Comparison of ENCODE assay signal across 19 cellular contexts in genomic region chr16:88739975-88740726, GRCh38. TPM values are rescaled to one million over a fixed set of nuclear protein-coding genes. Genes with fewer than 3 reads are reported as not detected.
DNase-seq lines count a peak whose midpoint lies in the region; ATAC-seq, FAIRE-seq and TF ChIP-seq lines count a peak whose summit lies in the region.
"Had no signal": no experiment of that assay in that cellular context is flagged by ENCODE, and none has a peak within 500 bp of the region (broad histone marks: within the 10 kb centered on the region; RNA-seq: fewer than 3 reads in every experiment).

No MANE protein-coding gene starts in this region.

- H3K27me3 Mint-ChIP-seq in activated naive CD4-positive, alpha-beta T cell treated with anti-CD3 and anti-CD28 coated beads, Interleukin-2, amount 10 ng/mL, durations not matched to agents 7 days and 5 days: no peaks in the 10 kb centered on the region
- H3K27me3 Mint-ChIP-seq: IgD-negative memory B cell had no signal

- H3K4me1 Mint-ChIP-seq in activated naive CD4-positive, alpha-beta T cell treated with anti-CD3 and anti-CD28 coated beads, Interleukin-2, amount 10 ng/mL, durations not matched to agents 7 days and 5 days: peaks cover 20% of the 10 kb centered on the region

- intact Hi-C loops in K562 (cut with micrococcal nuclease): no loop called here

- CTCF ChIA-PET in activated naive CD4-positive, alpha-beta T cell treated with anti-CD3 and anti-CD28 coated beads, Interleukin-2, amount 10 ng/mL, durations not matched to agents 7 days and 5 days (lab: Charles Lee): interaction anchor here (1.0 to 2.4 kb wide), 3 partner anchors 13 to 41 kb away, joined by 3 to 6 read pairs (median 4); no protein-coding TSS in a partner anchor
- CTCF ChIA-PET in HEK293 (lab: Yijun Ruan, JAX) (interaction anchor here (1.1 to 1.5 kb wide), 2 partner anchors 20 to 44 kb away, joined by 3 read pairs; no protein-coding TSS in a partner anchor), K562 (lab: Yijun Ruan, JAX; ENCODE audit: low intra/inter-chr PET ratio) (interaction anchor here (1.6 kb wide), 1 partner anchor 45 kb away, joined by 5 read pairs; the partner anchor contains the start of gene PIEZO1)

- TF ChIP-seq POLR2A in K562 (conservative IDR thresholded peaks at IDR 0.05): no peak; the same call in 1 of the 2 replicates

- H3K9me3 Mint-ChIP-seq in activated naive CD4-positive, alpha-beta T cell treated with anti-CD3 and anti-CD28 coated beads, Interleukin-2, amount 10 ng/mL, durations not matched to agents 7 days and 5 days: no peaks in the 10 kb centered on the region
- H3K9me3 Mint-ChIP-seq: CD8-positive, alpha-beta T cell; IgD-negative memory B cell had no signal

- H3K27ac ChIP-seq in HEK293 (ENCODE audit: extremely low read depth, low read depth, low read length) (no peak overlapping the region), K562 (ENCODE audit: extremely low read depth, low read depth, low read length) (no peak overlapping the region)
- H3K27ac ChIP-seq: A549 had no signal

- peaks cover 10% of the 10 kb centered on the region for H3K36me3 Mint-ChIP-seq in activated naive CD4-positive, alpha-beta T cell treated with anti-CD3 and anti-CD28 coated beads, Interleukin-2, amount 10 ng/mL, durations not matched to agents 7 days and 5 days

- H3K9me3 ChIP-seq in HEK293 (ENCODE audit: control insufficient read depth, insufficient read depth, low read depth, low read length) (no peaks in the 10 kb centered on the region), K562 (replicated peaks; ENCODE audit: control insufficient read depth, insufficient read depth, low read depth, low read length) (no peaks in the 10 kb centered on the region)
- H3K9me3 ChIP-seq: A549 had no signal

- no peak overlapping the region for H3K4me2 ChIP-seq in K562 (ENCODE audit: insufficient read depth, low read length)
- H3K4me2 ChIP-seq: A549 had no signal

- H4K20me1 ChIP-seq in K562 (replicated peaks; ENCODE audit: control insufficient read depth, insufficient read depth, low read length): peaks cover 30% of the 10 kb centered on the region

- FAIRE-seq in K562 (lab: Jason Lieb, UNC): no peak
- FAIRE-seq: A549, HTR-8/SVneo had no signal

- no peak for TF ChIP-seq CTCF in HEK293 (tag by site-specific recombination; IDR thresholded peaks at IDR 0.05)
- TF ChIP-seq CTCF in K562 (IDR thresholded peaks at IDR 0.05 in 2 of 3, conservative IDR thresholded peaks at IDR 0.05 in 1 of 3; ENCODE audit: insufficient read depth in 2 of 3, low read depth in 1 of 3, low read length in 3 of 3): no peak

- peaks cover 24% of the 10 kb centered on the region for H3K79me2 ChIP-seq in K562 (ENCODE audit: control insufficient read depth, insufficient read depth, low read length)

- TF ChIP-seq RAD21 in K562 (CRISPR knock-in tag; conservative IDR thresholded peaks at IDR 0.05 in 1 of 2, IDR thresholded peaks at IDR 0.05 in 1 of 2): no peak

- POLR2A ChIA-PET in HEK293 (lab: Yijun Ruan, JAX) (interaction anchor here (0.7 kb wide), 2 partner anchors 31 to 66 kb away, joined by 3 read pairs; no protein-coding TSS in a partner anchor), K562 (lab: Yijun Ruan, JAX) (no interaction called here)

- no peak overlapping the region for H2AFZ ChIP-seq in K562 (ENCODE audit: low read depth, low read length)

- H3K36me3 ChIP-seq in HEK293 (ENCODE audit: control insufficient read depth in 2 of 2, insufficient read depth in 1 of 2, low read length in 2 of 2) (peaks cover 0 to 40% of the 10 kb centered on the region in 2 experiments; a peak in 1 of 3 replicates), K562 (ENCODE audit: control insufficient read depth, insufficient read depth, low read length) (peaks cover 97% of the 10 kb centered on the region)

- in situ Hi-C loops in K562 (cut with MboI): no loop called here

- H3K27me3 ChIP-seq in K562 (ENCODE audit: control insufficient read depth in 2 of 2, insufficient read depth in 2 of 2, low read length in 2 of 2): no peaks in the 10 kb centered on the region

- peak overlapping the region; percentile 55 for H3K27ac Mint-ChIP-seq in activated naive CD4-positive, alpha-beta T cell treated with anti-CD3 and anti-CD28 coated beads, Interleukin-2, amount 10 ng/mL, durations not matched to agents 7 days and 5 days
- H3K27ac Mint-ChIP-seq: CD8-positive, alpha-beta T cell; IgD-negative memory B cell had no signal

- 91% methylated on average over 32 of the region's 33 CpGs for WGBS in K562 (ENCODE audit: insufficient coverage, low coverage, missing lambda C conversion rate)

- DNase-seq in activated naive CD4-positive, alpha-beta T cell treated with anti-CD3 and anti-CD28 coated beads, Interleukin-2, amount 10 ng/mL, durations not matched to agents 7 days and 5 days: no peak
- no peak for DNase-seq in activated naive CD4-positive, alpha-beta T cell treated with anti-CD3 and anti-CD28 coated beads, Interleukin-2, amount 50 U/mL, for 16 hours
- DNase-seq in K562 (ENCODE audit: extremely low read depth in 1 of 4, low spot score in 3 of 4) (no peak), NOMO-1 treated with DMSO at 0.1 percent for 48 hours (lab: John Stamatoyannopoulos, UW; ENCODE audit: unreplicated experiment) (no peak), SW480 (ENCODE audit: low spot score) (no peak), kidney glomerular epithelial cell (lab: John Stamatoyannopoulos, UW) (no peak)
- DNase-seq: AML-193; Calu3; CD8-positive, alpha-beta T cell; DMS79 treated with DMSO at 0.1 percent for 48 hours; GF-D8; GOT3; H7 had no signal

- no peak for ATAC-seq in K562
- ATAC-seq: A549; CD8-positive, alpha-beta T cell; HCT116 had no signal

- no peak overlapping the region for H3K4me3 Mint-ChIP-seq in activated naive CD4-positive, alpha-beta T cell treated with anti-CD3 and anti-CD28 coated beads, Interleukin-2, amount 10 ng/mL, durations not matched to agents 7 days and 5 days
- H3K4me3 Mint-ChIP-seq: CD8-positive, alpha-beta T cell; IgD-negative memory B cell had no signal

- TF ChIP-seq EP300 in K562 (IDR thresholded peaks at IDR 0.05; ENCODE audit: low read length): no peak

- peaks cover 5% of the 10 kb centered on the region for H3K9me1 ChIP-seq in K562 (ENCODE audit: control insufficient read depth, insufficient read depth, low read length)

- no TSS peak for BruUV-seq in K562 (replicated peaks; lab: Mats Ljungman, UMichigan)

- H3K4me1 ChIP-seq in HEK293 (ENCODE audit: control insufficient read depth, insufficient read depth, low read length) (no peaks in the 10 kb centered on the region; the same call in 1 of the 2 replicates), K562 (replicated peaks in 1 of 2; ENCODE audit: control insufficient read depth in 2 of 2, insufficient read depth in 2 of 2, low read length in 2 of 2) (peaks cover 0 to 95% of the 10 kb centered on the region in 2 experiments; a peak in 3 of 5 replicates)

- H3K4me3 ChIP-seq in HEK293 (ENCODE audit: low read depth, low read length) (no peak overlapping the region), K562 (no peak overlapping the region)
- H3K4me3 ChIP-seq: A549 had no signal

- H3K9ac ChIP-seq in K562 (ENCODE audit: insufficient read depth in 1 of 2, low read depth in 2 of 2, low read length in 2 of 2): no peak overlapping the region

RNA-seq across cellular contexts. Expression of gene CTU2, which starts 33.8 kb away (rescaled TPM):
- 45.3 and 159 TPM in 2 replicates for total RNA-seq in K562 (2011; cell fraction: chromatin; rRNA removed; ENCODE audit: low replicate concordance)
- 114 and 148 TPM in 2 replicates for total RNA-seq in K562 (2011; cell fraction: nucleolus; rRNA removed)
- 48.7 and 66.7 TPM in 2 replicates for total RNA-seq in K562 (2011; cell fraction: nucleoplasm; rRNA removed)
- total RNA-seq in K562 (2014; rRNA removed) (55.4 and 68.9 TPM in 2 replicates), K562 (2014; rRNA removed; fragmentation: Illumina TruSeq; extraction: Trizol) (7.2 and 11.9 TPM in 2 replicates), K562 (2015; rRNA removed; fragmentation: Illumina TruSeq; extraction: Trizol) (41.1 and 49.2 TPM in 2 replicates), K562 (2021) (105 and 106 TPM in 2 replicates)
- polyA plus RNA-seq in K562 (2011; rRNA removed) (23.2 and 30.1 TPM in 2 replicates), K562 (2014; fragmentation: Illumina TruSeq; extraction: Trizol) (17.7 and 46.9 TPM in 2 replicates), K562 (2014; fragmentation: Nextera tagmentation; extraction: Ambion mirVana) (1 to 10 TPM; 1.3 to 3.0 TPM), K562 (2014; rRNA removed) (63.4 and 76.6 TPM in 2 replicates)
- 40.2 and 96.8 TPM in 2 replicates for polyA plus RNA-seq in K562 (2011; cell fraction: cytosol; rRNA removed)
- polyA plus RNA-seq in K562 (2011; cell fraction: nucleus; rRNA removed): 102 and 136 TPM in 2 replicates
- polyA plus RNA-seq in K562 (2012): 34.1 and 51.7 TPM in 2 replicates
- 9.4 and 14.4 TPM in 2 replicates for polyA minus RNA-seq in K562 (2011; rRNA and poly(A)+ RNA removed)
- 48.0 and 51.1 TPM in 2 replicates for polyA minus RNA-seq in K562 (2011; cell fraction: cytosol; rRNA and poly(A)+ RNA removed)
- polyA minus RNA-seq in K562 (2011; cell fraction: nucleus; rRNA and poly(A)+ RNA removed): 40.7 and 44.1 TPM in 2 replicates

RNA-seq across cellular contexts. Expression of gene RNF166, which starts 33.9 kb away (rescaled TPM):
- total RNA-seq in K562 (2011; cell fraction: chromatin; rRNA removed; ENCODE audit: low replicate concordance): 58.8 and 182 TPM in 2 replicates
- 89.5 and 92.7 TPM in 2 replicates for total RNA-seq in K562 (2011; cell fraction: nucleolus; rRNA removed)
- total RNA-seq in K562 (2011; cell fraction: nucleoplasm; rRNA removed): 60.1 and 64.4 TPM in 2 replicates
- total RNA-seq in K562 (2014; rRNA removed): 46.9 and 61.6 TPM in 2 replicates
- 6.1 and 7.3 TPM in 2 replicates for total RNA-seq in K562 (2014; rRNA removed; fragmentation: Illumina TruSeq; extraction: Trizol)
- 19.5 and 22.3 TPM in 2 replicates for total RNA-seq in K562 (2015; rRNA removed; fragmentation: Illumina TruSeq; extraction: Trizol)
- total RNA-seq in K562 (2021): 60.3 and 61.2 TPM in 2 replicates
- 26.5 and 37.4 TPM in 2 replicates for polyA plus RNA-seq in K562 (2011; rRNA removed)
- 37.8 and 90.9 TPM in 2 replicates for polyA plus RNA-seq in K562 (2011; cell fraction: cytosol; rRNA removed)
- polyA plus RNA-seq in K562 (2011; cell fraction: nucleus; rRNA removed): 118 and 185 TPM in 2 replicates
- polyA plus RNA-seq in K562 (2012): 23.8 and 39.8 TPM in 2 replicates
- polyA plus RNA-seq in K562 (2014; fragmentation: Illumina TruSeq; extraction: Trizol): 12.7 and 27.9 TPM in 2 replicates
- under 1 TPM; 0.56 to 0.96 TPM for polyA plus RNA-seq in K562 (2014; fragmentation: Nextera tagmentation; extraction: Ambion mirVana)
- polyA plus RNA-seq in K562 (2014; rRNA removed): 59.4 and 65.6 TPM in 2 replicates
- 7.0 and 12.0 TPM in 2 replicates for polyA minus RNA-seq in K562 (2011; rRNA and poly(A)+ RNA removed)
- 41.2 and 44.5 TPM in 2 replicates for polyA minus RNA-seq in K562 (2011; cell fraction: cytosol; rRNA and poly(A)+ RNA removed)
- polyA minus RNA-seq in K562 (2011; cell fraction: nucleus; rRNA and poly(A)+ RNA removed): 33.4 and 39.2 TPM in 2 replicates

RNA-seq across cellular contexts. Expression of gene PIEZO1, which starts 44.9 kb away (rescaled TPM):
- 759 and 2,233 TPM in 2 replicates for total RNA-seq in K562 (2011; cell fraction: chromatin; rRNA removed; ENCODE audit: low replicate concordance)
- 1,565 and 1,591 TPM in 2 replicates for total RNA-seq in K562 (2011; cell fraction: nucleolus; rRNA removed)
- total RNA-seq in K562 (2011; cell fraction: nucleoplasm; rRNA removed): 1,027 and 1,219 TPM in 2 replicates
- total RNA-seq in K562 (2014; rRNA removed) (213 and 305 TPM in 2 replicates), K562 (2014; rRNA removed; fragmentation: Illumina TruSeq; extraction: Trizol) (44.5 and 45.2 TPM in 2 replicates), K562 (2015; rRNA removed; fragmentation: Illumina TruSeq; extraction: Trizol) (97.9 and 113 TPM in 2 replicates), K562 (2021) (354 and 432 TPM in 2 replicates)
- polyA plus RNA-seq in K562 (2011; rRNA removed) (131 and 170 TPM in 2 replicates), K562 (2014; fragmentation: Illumina TruSeq; extraction: Trizol) (146 and 201 TPM in 2 replicates), K562 (2014; fragmentation: Nextera tagmentation; extraction: Ambion mirVana) (1 to 10 TPM; 3.6 to 9.6 TPM), K562 (2014; rRNA removed) (319 and 383 TPM in 2 replicates)
- polyA plus RNA-seq in K562 (2011; cell fraction: cytosol; rRNA removed): 143 and 281 TPM in 2 replicates
- polyA plus RNA-seq in K562 (2011; cell fraction: nucleus; rRNA removed): 1,334 and 2,777 TPM in 2 replicates
- polyA plus RNA-seq in K562 (2012): 266 and 440 TPM in 2 replicates
- polyA minus RNA-seq in K562 (2011; rRNA and poly(A)+ RNA removed): 56.6 and 97.2 TPM in 2 replicates
- polyA minus RNA-seq in K562 (2011; cell fraction: cytosol; rRNA and poly(A)+ RNA removed): 155 and 200 TPM in 2 replicates
- polyA minus RNA-seq in K562 (2011; cell fraction: nucleus; rRNA and poly(A)+ RNA removed): 321 and 450 TPM in 2 replicates

RNA-seq across cellular contexts. Expression of gene SNAI3, which starts 53.8 kb away (rescaled TPM):
- total RNA-seq in K562 (2011; cell fraction: chromatin; rRNA removed; ENCODE audit: low replicate concordance): 0.79 and 2.9 TPM in 2 replicates
- total RNA-seq in K562 (2011; cell fraction: nucleolus; rRNA removed): 3.2 and 3.7 TPM in 2 replicates
- total RNA-seq in K562 (2011; cell fraction: nucleoplasm; rRNA removed): 0.95 and 1.1 TPM in 2 replicates
- total RNA-seq in K562 (2014; rRNA removed): 2.7 and 4.1 TPM in 2 replicates
- 0.15 and 0.19 TPM in 2 replicates for total RNA-seq in K562 (2014; rRNA removed; fragmentation: Illumina TruSeq; extraction: Trizol)
- total RNA-seq in K562 (2015; rRNA removed; fragmentation: Illumina TruSeq; extraction: Trizol): 0.72 and 0.87 TPM in 2 replicates
- total RNA-seq in K562 (2021): 2.5 and 3.1 TPM in 2 replicates
- polyA plus RNA-seq in K562 (2011; rRNA removed): 0.88 and 3.0 TPM in 2 replicates
- 3.2 and 5.5 TPM in 2 replicates for polyA plus RNA-seq in K562 (2011; cell fraction: cytosol; rRNA removed)
- polyA plus RNA-seq in K562 (2011; cell fraction: nucleus; rRNA removed): 2.9 and 3.8 TPM in 2 replicates
- polyA plus RNA-seq in K562 (2012): 0.95 and 1.2 TPM in 2 replicates
- 0.70 and 1.9 TPM in 2 replicates for polyA plus RNA-seq in K562 (2014; fragmentation: Illumina TruSeq; extraction: Trizol)
- polyA plus RNA-seq in K562 (2014; fragmentation: Nextera tagmentation; extraction: Ambion mirVana): under 1 TPM in 1 of 2 experiments, not detected in 1; 0.04 TPM
- polyA plus RNA-seq in K562 (2014; rRNA removed): 1.5 and 2.1 TPM in 2 replicates
- polyA minus RNA-seq in K562 (2011; rRNA and poly(A)+ RNA removed): 0.42 and 0.87 TPM in 2 replicates
- 1.9 and 3.5 TPM in 2 replicates for polyA minus RNA-seq in K562 (2011; cell fraction: cytosol; rRNA and poly(A)+ RNA removed)
- 1.5 and 2.3 TPM in 2 replicates for polyA minus RNA-seq in K562 (2011; cell fraction: nucleus; rRNA and poly(A)+ RNA removed)
- polyA plus RNA-seq: A549, BJ had no signal
